1 cellular context compared by ENCODE assay signal in genomic region chr20:63627129-63627699, GRCh38.
TF ChIP-seq lines count a peak whose summit lies in the region.

No MANE protein-coding gene starts in this region.

TF ChIP-seq in GM12878, 131 proteins besides CTCF, POLR2A, EP300 and RAD21 (continued from another document and continues in another):
- peak; percentile 52 for TF ChIP-seq ZBTB11 (CRISPR knock-in tag; IDR thresholded peaks at IDR 0.05)
- no peak for TF ChIP-seq PRDM15 (CRISPR knock-in tag; IDR thresholded peaks at IDR 0.05)
- no peak for TF ChIP-seq FOS (IDR thresholded peaks at IDR 0.05; ENCODE audit: borderline replicate concordance, extremely low read depth, insufficient read length)
- TF ChIP-seq ATF7 (IDR thresholded peaks at IDR 0.05; ENCODE audit: low read depth) = no peak
- no peak for TF ChIP-seq ZZZ3 (IDR thresholded peaks at IDR 0.05; ENCODE audit: control insufficient read depth, insufficient read length, low read depth)
- no peak for TF ChIP-seq ATF3 (IDR thresholded peaks at IDR 0.05; ENCODE audit: borderline replicate concordance, extremely low read depth, low read depth, low read length)
- peak in 1 of 2 experiments; percentile 4; a peak in 2 of 3 replicates for TF ChIP-seq EGR1 (IDR thresholded peaks at IDR 0.05; ENCODE audit: borderline replicate concordance in 1 of 2, low read depth in 2 of 2, low read length in 2 of 2)
- TF ChIP-seq IRF5 (IDR thresholded peaks at IDR 0.05; ENCODE audit: borderline replicate concordance) = no peak
- TF ChIP-seq HDGF (IDR thresholded peaks at IDR 0.05) = peak; percentile 52; the same call in 1 of the 2 replicates
- no peak; the same call in 1 of the 2 replicates for TF ChIP-seq ESRRA (IDR thresholded peaks at IDR 0.05; ENCODE audit: low read length)
- TF ChIP-seq TBL1XR1 (IDR thresholded peaks at IDR 0.05; ENCODE audit: low read depth, low read length) = no peak
- peak; percentile 86 for TF ChIP-seq MYC (IDR thresholded peaks at IDR 0.05; ENCODE audit: insufficient read depth, insufficient read length, insufficient replicate concordance, low read length, severe bottlenecking)
- peak; percentile 65; the same call in 1 of the 2 replicates for TF ChIP-seq RB1 (IDR thresholded peaks at IDR 0.05; ENCODE audit: borderline replicate concordance)
- no peak for TF ChIP-seq E2F4 (IDR thresholded peaks at IDR 0.05; ENCODE audit: low read depth, low read length)
- peak; percentile 86 for TF ChIP-seq NKRF (conservative IDR thresholded peaks at IDR 0.05)
- TF ChIP-seq POLR2AphosphoS5 (IDR thresholded peaks at IDR 0.05; ENCODE audit: low read length) = peak; percentile 84; the same call in 1 of the 2 replicates
- TF ChIP-seq CREM (IDR thresholded peaks at IDR 0.05; ENCODE audit: low read depth) = peak; percentile 27; the same call in 1 of the 2 replicates
- TF ChIP-seq ELK1 (IDR thresholded peaks at IDR 0.05; ENCODE audit: low read depth, low read length) = no peak
- no peak for TF ChIP-seq BCL3 (IDR thresholded peaks at IDR 0.05; ENCODE audit: borderline replicate concordance, insufficient read depth, low read depth, low read length, poor library complexity, severe bottlenecking)
- TF ChIP-seq NBN (IDR thresholded peaks at IDR 0.05) = no peak; the same call in 1 of the 2 replicates
- TF ChIP-seq RUNX3 (IDR thresholded peaks at IDR 0.05; ENCODE audit: low read length) = 0 out of 2 replicates have a peak, but pooled peaks have one; percentile 24
- peak; percentile 86 for TF ChIP-seq SREBF2 (IDR thresholded peaks at IDR 0.05; ENCODE audit: low read length)
- no peak for TF ChIP-seq SUPT20H (IDR thresholded peaks at IDR 0.05; ENCODE audit: borderline replicate concordance, control insufficient read depth, low read depth, low read length)
- no peak for TF ChIP-seq PBX3 (IDR thresholded peaks at IDR 0.05; ENCODE audit: insufficient replicate concordance, low read depth, low read length)
- no peak for TF ChIP-seq KDM1A (IDR thresholded peaks at IDR 0.05; ENCODE audit: borderline replicate concordance)
- TF ChIP-seq KAT2A (conservative IDR thresholded peaks at IDR 0.05; ENCODE audit: control insufficient read depth, low read depth, low read length) = no peak
- no peak for TF ChIP-seq E2F8 (IDR thresholded peaks at IDR 0.05; ENCODE audit: low read depth, partially characterized antibody)
- TF ChIP-seq SMARCA5 (IDR thresholded peaks at IDR 0.05) = peak; percentile 33; the same call in 1 of the 2 replicates
- TF ChIP-seq MTA3 (IDR thresholded peaks at IDR 0.05; ENCODE audit: borderline replicate concordance, low read length) = no peak
- TF ChIP-seq BRCA1 (IDR thresholded peaks at IDR 0.05; ENCODE audit: low read depth, low read length) = no peak
- TF ChIP-seq USF1 (IDR thresholded peaks at IDR 0.05; ENCODE audit: borderline replicate concordance, extremely low read length, insufficient read depth, low read depth, low read length) = no peak
